Comparison of ENCODE assay signal across 8 cellular contexts in genomic region chr10:118729641-118730258, GRCh38. TPM values are rescaled to one million over a fixed set of nuclear protein-coding genes. Genes with fewer than 3 reads are reported as not detected.
DNase-seq lines count a peak whose midpoint lies in the region; ATAC-seq and TF ChIP-seq lines count a peak whose summit lies in the region.

No MANE protein-coding gene starts in this region.

- DNase-seq in GM12865 (ENCODE audit: low read depth) (peak; percentile 57), Karpas-422 (peak; percentile 79), epithelial cell of esophagus (ENCODE audit: low read depth) (peak; percentile 8), stomach (no peak), brain microvascular endothelial cell (no peak), NCI-H1930 (lab: John Stamatoyannopoulos, UW) (no peak), H7 (no peak)

- intact Hi-C loops in stomach (cut with DNase I; ENCODE audit: low total_unique reads) = no loop called here

- ATAC-seq in GM21529 (IDR thresholded peaks at IDR 0.05; ENCODE audit: unreplicated experiment) = peak; percentile 91

- peaks cover 40% of the 10 kb centered on the region for H3K4me1 ChIP-seq in Karpas-422 (ENCODE audit: low read length)
- peaks cover 25 to 84% (median 66%) of the 10 kb centered on the region in 4 donors for H3K4me1 ChIP-seq in stomach

- WGBS in stomach, 5 donors = 23 to 53% (median 46%) methylated on average over 2 of the region's 2 CpGs

- no peak for TF ChIP-seq EP300 in stomach (IDR thresholded peaks at IDR 0.05)

- H3K27me3 ChIP-seq in Karpas-422 (ENCODE audit: low read length) (no peaks in the 10 kb centered on the region), stomach (no peaks in the 10 kb centered on the region), brain microvascular endothelial cell (replicated peaks) (no peaks in the 10 kb centered on the region), H7 (ENCODE audit: control insufficient read depth, insufficient read depth, low read length) (no peaks in the 10 kb centered on the region)

- peaks cover 99% of the 10 kb centered on the region for H3K79me2 ChIP-seq in Karpas-422 (ENCODE audit: low read length)

- in situ Hi-C loops in brain microvascular endothelial cell (cut with HindIII; ENCODE audit: low pct_ligation_motif_present, low sequenced_read_pairs) = no loop called here

- no peaks in the 10 kb centered on the region for H3K9me2 ChIP-seq in Karpas-422 (replicated peaks; ENCODE audit: insufficient read depth, low read length)

- H3K36me3 ChIP-seq in Karpas-422 (ENCODE audit: insufficient read depth, low read length) = no peaks in the 10 kb centered on the region
- no peaks in the 10 kb centered on the region for H3K36me3 ChIP-seq in stomach
- no peaks in the 10 kb centered on the region for H3K36me3 ChIP-seq in brain microvascular endothelial cell (replicated peaks)
- H3K36me3 ChIP-seq in H7 (replicated peaks; ENCODE audit: control insufficient read depth, insufficient read depth, low read length) = no peaks in the 10 kb centered on the region

- no peak for TF ChIP-seq CTCF in GM12865 (IDR thresholded peaks at IDR 0.05; ENCODE audit: insufficient read depth, low read depth, low read length, missing control alignments)
- no peak for TF ChIP-seq CTCF in epithelial cell of esophagus (IDR thresholded peaks at IDR 0.05; ENCODE audit: insufficient read depth, low read depth, low read length, missing control alignments)
- no peak for TF ChIP-seq CTCF in stomach (IDR thresholded peaks at IDR 0.05)
- no peak for TF ChIP-seq CTCF in brain microvascular endothelial cell (IDR thresholded peaks at IDR 0.05; ENCODE audit: low read depth, low read length, missing control alignments)

- H2AFZ ChIP-seq in Karpas-422 (ENCODE audit: low read length) = no peak overlapping the region

- no peaks in the 10 kb centered on the region for H4K20me1 ChIP-seq in Karpas-422 (ENCODE audit: insufficient read depth, low read depth, low read length)

- H3K4me2 ChIP-seq in Karpas-422 (ENCODE audit: low read depth, low read length, poor library complexity, severe bottlenecking) = peak overlapping the region; percentile 46

- H3K9ac ChIP-seq in Karpas-422 (ENCODE audit: low read length) = 0 out of 2 replicates have a peak overlapping the region, but pooled peaks have one; percentile 5

- H3K4me3 ChIP-seq in GM12865 (ENCODE audit: low read depth, low read length) (no peak overlapping the region), Karpas-422 (ENCODE audit: low read length) (no peak overlapping the region), epithelial cell of esophagus (ENCODE audit: low read length) (no peak overlapping the region), stomach (no peak overlapping the region), brain microvascular endothelial cell (ENCODE audit: low read depth, low read length) (no peak overlapping the region), H7 (ENCODE audit: insufficient read depth, low read depth, low read length) (no peak overlapping the region)

- no peak for TF ChIP-seq POLR2A in stomach (IDR thresholded peaks at IDR 0.05)

- H3K9me3 ChIP-seq in Karpas-422 (ENCODE audit: low read length) = no peaks in the 10 kb centered on the region
- H3K9me3 ChIP-seq in stomach = no peaks in the 10 kb centered on the region

- peak overlapping the region; percentile 62 for H3K27ac ChIP-seq in Karpas-422 (ENCODE audit: low read length)
- peak overlapping the region in 4 of 5 donors; percentile 27 to 71 (median 54) for H3K27ac ChIP-seq in stomach
- no peak overlapping the region for H3K27ac ChIP-seq in brain microvascular endothelial cell

RNA-seq across cellular contexts. Expression of gene CACUL1, which starts 25.0 kb away (rescaled TPM):
- 28.2 and 50.3 TPM in 2 replicates for total RNA-seq in Karpas-422 (2014; rRNA removed; shearing (Covaris generic); ENCODE audit: low replicate concordance)
- total RNA-seq in stomach = 10 to 100 TPM; 17.4 to 76.9 (median 20.4) TPM
- 1 to 10 TPM; 5.1 to 5.3 (median 5.3) TPM for polyA plus RNA-seq in stomach
- 19.7 and 31.0 TPM in 2 replicates for total RNA-seq in H7 (2014; rRNA removed; shearing (Covaris generic))

Comparison
In these comparisons a context has a peak if more than half of its experiments do, and no peak if none do; other contexts are left out.
1. DNase-seq: peak in GM12865 (single experiment), Karpas-422 (single experiment) and epithelial cell of esophagus (single experiment); none in stomach (single experiment), brain microvascular endothelial cell (single experiment), NCI-H1930 (0 of 2) and H7 (single experiment).